In genomic region chr7:99472561-99473314, GRCh38 we compare ENCODE assay signal across 8 cellular contexts. TPM values are rescaled to one million over a fixed set of nuclear protein-coding genes. Genes with fewer than 3 reads are reported as not detected.
DNase-seq lines count a peak whose midpoint lies in the region; ATAC-seq, FAIRE-seq and TF ChIP-seq lines count a peak whose summit lies in the region.

Gene ZNF789, plus strand, starts transcription at chr7:99472890. Its CDS starts 3,567 bp downstream, at chr7:99476457.

- DNase-seq in EL (peak; percentile 96), H54 (ENCODE audit: insufficient read length, low spot score) (peak; percentile 96), fibroblast of peridontal ligament (ENCODE audit: extremely low read depth) (peak; percentile 94), natural killer cell (peak; percentile 95)
- peak; percentile 98 for DNase-seq in activated T-helper 9 cell treated with anti-CD3 and anti-CD28 coated beads, Interleukin-2, amount 50 U/mL, for 16 hours (ENCODE audit: low read depth)
- peak; percentile 98 for DNase-seq in stimulated activated naive CD4-positive, alpha-beta T cell treated with Interleukin-2 at 50 U/mL for 16 hours (lab: John Stamatoyannopoulos, UW)

- H2AFZ ChIP-seq in Loucy (ENCODE audit: low read length), result peak within 1 kb of the TSS; percentile 97

- peak within 1 kb of the TSS; percentile 100 for H3K4me3 Mint-ChIP-seq in natural killer cell

- no peaks in the 10 kb centered on the region for H3K9me3 ChIP-seq in Loucy (ENCODE audit: insufficient read depth, low read depth, low read length)

- H3K4me3 ChIP-seq in Loucy (ENCODE audit: low read length, poor library complexity, severe bottlenecking), result peak within 1 kb of the TSS; percentile 80

- no peaks in the 10 kb centered on the region for H3K9me3 Mint-ChIP-seq in natural killer cell

- H3K27me3 ChIP-seq in Loucy (ENCODE audit: insufficient read depth, low read length, poor library complexity, severe bottlenecking), result no peaks in the 10 kb centered on the region

- H3F3A ChIP-seq in Loucy (ENCODE audit: low read depth), result no peaks in the 10 kb centered on the region

- peak within 1 kb of the TSS; percentile 74 for H3K4me2 ChIP-seq in Loucy (ENCODE audit: low read depth, low read length, poor library complexity, severe bottlenecking)

- TF ChIP-seq POLR2A in H54 (IDR thresholded peaks at IDR 0.05; ENCODE audit: low read depth, low read length), result peak; percentile 85
- peak; percentile 83 for TF ChIP-seq POLR2A in Raji (IDR thresholded peaks at IDR 0.05; ENCODE audit: insufficient read depth, low read depth, low read length)

- peak within 1 kb of the TSS; percentile 94 to 96 for H3K27ac Mint-ChIP-seq in natural killer cell

- peaks cover 19% of the 10 kb centered on the region for H3K4me1 ChIP-seq in Loucy (ENCODE audit: insufficient read depth, low read length, poor library complexity, severe bottlenecking)

- no peaks in the 10 kb centered on the region for H3K9me2 ChIP-seq in Loucy (replicated peaks; ENCODE audit: low read depth, low read length)

- H3K4me1 Mint-ChIP-seq in natural killer cell, result peaks cover 19 to 26% of the 10 kb centered on the region in 2 donors

- no peaks in the 10 kb centered on the region for H3K27me3 Mint-ChIP-seq in natural killer cell (ENCODE audit: low read depth in 2 of 2)

- H3K9ac ChIP-seq in Loucy (ENCODE audit: low read depth, low read length, poor library complexity, severe bottlenecking), result peak within 1 kb of the TSS; percentile 85

- H3K36me3 Mint-ChIP-seq in natural killer cell, result no peaks in the 10 kb centered on the region

- H4K20me1 ChIP-seq in Loucy (ENCODE audit: insufficient read depth, low read length, poor library complexity, severe bottlenecking), result peaks cover 13% of the 10 kb centered on the region

- TF ChIP-seq CTCF in Loucy (conservative IDR thresholded peaks at IDR 0.05; ENCODE audit: low read length) (no peak), natural killer cell (IDR thresholded peaks at IDR 0.05) (no peak)

- H3K79me2 ChIP-seq in Loucy (ENCODE audit: insufficient read depth, low read length), result peaks cover 50% of the 10 kb centered on the region

- peak; percentile 96 to 100 (median 97) for ATAC-seq in natural killer cell

- H3K36me3 ChIP-seq in Loucy (ENCODE audit: insufficient read depth, low read length), result 0 out of 2 replicates have a peak, but pooled peaks cover 4% of the 10 kb centered on the region

- FAIRE-seq in H54 (lab: Jason Lieb, UNC), result no peak

- intact Hi-C loops in natural killer cell (cut with micrococcal nuclease), result loop anchor here (1.0 kb wide), 2 partner anchors 28 to 64 kb away; partner anchors contain the start of genes BUD31, PDAP1 and ZNF394

RNA-seq across cellular contexts. Expression of gene ZNF789, which starts in this region (rescaled TPM):
- total RNA-seq in natural killer cell, result 10 to 100 TPM; 16.7 to 18.6 (median 16.8) TPM

Comparison
In these comparisons a context has a peak if more than half of its experiments do, and no peak if none do; other contexts are left out.
1. Peak in every context shown above with its lines: DNase-seq, ATAC-seq and H3K4me3 ChIP-seq.